ENCODE assay signal across 8 cellular contexts in the genomic region with DNA sequence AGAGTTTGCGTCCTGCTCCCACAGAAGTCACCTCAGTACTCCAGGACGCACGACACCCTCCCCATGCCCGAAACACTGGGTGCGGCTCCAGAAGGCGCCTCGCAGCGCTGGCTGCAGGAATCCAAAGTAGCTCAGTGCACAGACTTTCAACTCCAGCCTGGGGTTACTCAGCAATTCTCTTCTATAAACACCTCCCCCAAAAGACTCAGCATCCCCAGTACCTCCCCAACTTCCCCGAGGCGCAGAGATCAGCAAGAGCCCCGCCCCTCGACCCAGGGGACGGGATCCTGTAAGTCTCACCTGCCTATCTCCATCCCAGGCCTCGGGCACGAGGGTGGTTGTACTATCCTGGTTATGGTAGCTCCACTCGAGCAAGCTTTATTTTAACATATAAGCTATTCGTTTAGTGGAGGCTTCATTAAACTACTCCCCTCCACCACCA.
A peak's percentile ranks its signal among the peaks of the same experiment; 100 is the strongest.
DNase-seq lines count a peak whose midpoint lies in the region; ATAC-seq and TF ChIP-seq lines count a peak whose summit lies in the region.

No MANE protein-coding gene starts in this region.

- ATAC-seq in natural killer cell = peak in 2 of 3 donors; percentile 31 to 50
- ATAC-seq in GM21367 (IDR thresholded peaks at IDR 0.05; ENCODE audit: unreplicated experiment) = no peak

- H3K27ac Mint-ChIP-seq in natural killer cell = no peak overlapping the region

- no peaks in the 10 kb centered on the region for H3K36me3 Mint-ChIP-seq in natural killer cell

- H3K9me3 Mint-ChIP-seq in natural killer cell = no peaks in the 10 kb centered on the region

- H3K4me3 Mint-ChIP-seq in natural killer cell = peak overlapping the region; percentile 88

- DNase-seq in ELF-1 (ENCODE audit: low read depth, low spot score) (peak; percentile 73), NCI-H226 (peak; percentile 45), choroid plexus epithelial cell (ENCODE audit: low read depth) (peak; percentile 39), natural killer cell (no peak), NCI-H146 (lab: John Stamatoyannopoulos, UW) (no peak), DMS 273 (lab: John Stamatoyannopoulos, UW; ENCODE audit: unreplicated experiment) (no peak), T1000 (lab: John Stamatoyannopoulos, UW) (no peak)

- peak overlapping the region; percentile 70 for H3K4me3 ChIP-seq in choroid plexus epithelial cell (ENCODE audit: low read depth, low read length)

- intact Hi-C loops in natural killer cell (cut with micrococcal nuclease) = no loop called here

- TF ChIP-seq CTCF in choroid plexus epithelial cell (conservative IDR thresholded peaks at IDR 0.05; ENCODE audit: low read depth, low read length) = no peak
- no peak for TF ChIP-seq CTCF in natural killer cell (IDR thresholded peaks at IDR 0.05)

- peaks cover 15 to 27% of the 10 kb centered on the region in 2 donors for H3K4me1 Mint-ChIP-seq in natural killer cell

- peaks cover 16 to 24% of the 10 kb centered on the region in 2 donors for H3K27me3 Mint-ChIP-seq in natural killer cell (ENCODE audit: low read depth in 2 of 2)

Comparison
In these comparisons a context has a peak if more than half of its experiments do, and no peak if none do; other contexts are left out.
1. DNase-seq: peak in ELF-1 (single experiment), NCI-H226 (single experiment) and choroid plexus epithelial cell (single experiment); none in natural killer cell (single experiment), NCI-H146 (single experiment), DMS 273 (single experiment) and T1000 (single experiment).